Comparison of ENCODE assay signal across 1 cellular context in genomic region chr6:116877743-116878142, GRCh38.
TF ChIP-seq lines count a peak whose summit lies in the region.

No MANE protein-coding gene starts in this region.

TF ChIP-seq in endothelial cell of umbilical vein, 7 proteins besides CTCF, POLR2A, EP300 and RAD21 (continued from another document):
- TF ChIP-seq POLR2AphosphoS5 (IDR thresholded peaks at IDR 0.05; ENCODE audit: insufficient read depth, low read depth, low read length), result no peak
- TF ChIP-seq MAX (IDR thresholded peaks at IDR 0.05; ENCODE audit: insufficient read depth, insufficient read length), result no peak
- no peak for TF ChIP-seq GATA2 (IDR thresholded peaks at IDR 0.05; ENCODE audit: insufficient read depth, insufficient read length, low read depth, low read length)
- peak; percentile 16 for TF ChIP-seq EZH2 (IDR thresholded peaks at IDR 0.05; ENCODE audit: borderline replicate concordance, low read depth, low read length, severe bottlenecking)
